Comparison of ENCODE assay signal across 3 cellular contexts in the genomic region with DNA sequence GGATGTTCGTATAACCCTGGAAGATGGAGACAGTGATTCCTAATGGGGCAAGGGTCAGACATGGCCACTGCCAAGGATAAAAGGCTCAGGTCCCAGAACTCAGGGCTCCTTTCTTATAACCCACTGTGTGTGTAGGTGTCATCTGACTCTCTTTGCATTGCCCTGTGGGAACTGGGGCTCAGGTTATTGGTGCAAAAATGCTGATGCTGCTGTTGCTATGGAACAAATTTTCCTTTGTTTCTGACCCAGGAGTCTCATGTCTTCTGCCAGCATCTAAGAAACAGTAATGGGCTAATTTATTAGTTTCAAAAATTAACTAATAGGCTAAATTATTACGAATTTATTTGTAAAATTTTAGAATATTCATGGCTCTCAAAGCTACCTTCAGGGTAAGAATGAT.
TF ChIP-seq lines count a peak whose summit lies in the region.

No MANE protein-coding gene starts in this region.

TF ChIP-seq in SK-N-SH, 30 proteins besides CTCF, POLR2A, EP300 and RAD21:
- TF ChIP-seq TAF1 (IDR thresholded peaks at IDR 0.05; ENCODE audit: borderline replicate concordance, low read depth, low read length) (no peak), RFX5 (IDR thresholded peaks at IDR 0.05; ENCODE audit: low read length) (peak; percentile 78)

TF ChIP-seq in SK-N-SH treated with all-trans-retinoic acid at 6 μM for 48 hours, 23 proteins besides CTCF, POLR2A, EP300 and RAD21:
- TF ChIP-seq, protein P1, sequence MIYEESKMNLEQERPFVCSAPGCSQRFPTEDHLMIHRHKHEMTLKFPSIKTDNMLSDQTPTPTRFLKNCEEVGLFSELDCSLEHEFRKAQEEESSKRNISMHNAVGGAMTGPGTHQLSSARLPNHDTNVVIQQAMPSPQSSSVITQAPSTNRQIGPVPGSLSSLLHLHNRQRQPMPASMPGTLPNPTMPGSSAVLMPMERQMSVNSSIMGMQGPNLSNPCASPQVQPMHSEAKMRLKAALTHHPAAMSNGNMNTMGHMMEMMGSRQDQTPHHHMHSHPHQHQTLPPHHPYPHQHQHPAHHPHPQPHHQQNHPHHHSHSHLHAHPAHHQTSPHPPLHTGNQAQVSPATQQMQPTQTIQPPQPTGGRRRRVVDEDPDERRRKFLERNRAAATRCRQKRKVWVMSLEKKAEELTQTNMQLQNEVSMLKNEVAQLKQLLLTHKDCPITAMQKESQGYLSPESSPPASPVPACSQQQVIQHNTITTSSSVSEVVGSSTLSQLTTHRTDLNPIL (CRISPR knock-in tag; IDR thresholded peaks at IDR 0.05; ENCODE audit: low read depth) = no peak
- TF ChIP-seq, protein P2, sequence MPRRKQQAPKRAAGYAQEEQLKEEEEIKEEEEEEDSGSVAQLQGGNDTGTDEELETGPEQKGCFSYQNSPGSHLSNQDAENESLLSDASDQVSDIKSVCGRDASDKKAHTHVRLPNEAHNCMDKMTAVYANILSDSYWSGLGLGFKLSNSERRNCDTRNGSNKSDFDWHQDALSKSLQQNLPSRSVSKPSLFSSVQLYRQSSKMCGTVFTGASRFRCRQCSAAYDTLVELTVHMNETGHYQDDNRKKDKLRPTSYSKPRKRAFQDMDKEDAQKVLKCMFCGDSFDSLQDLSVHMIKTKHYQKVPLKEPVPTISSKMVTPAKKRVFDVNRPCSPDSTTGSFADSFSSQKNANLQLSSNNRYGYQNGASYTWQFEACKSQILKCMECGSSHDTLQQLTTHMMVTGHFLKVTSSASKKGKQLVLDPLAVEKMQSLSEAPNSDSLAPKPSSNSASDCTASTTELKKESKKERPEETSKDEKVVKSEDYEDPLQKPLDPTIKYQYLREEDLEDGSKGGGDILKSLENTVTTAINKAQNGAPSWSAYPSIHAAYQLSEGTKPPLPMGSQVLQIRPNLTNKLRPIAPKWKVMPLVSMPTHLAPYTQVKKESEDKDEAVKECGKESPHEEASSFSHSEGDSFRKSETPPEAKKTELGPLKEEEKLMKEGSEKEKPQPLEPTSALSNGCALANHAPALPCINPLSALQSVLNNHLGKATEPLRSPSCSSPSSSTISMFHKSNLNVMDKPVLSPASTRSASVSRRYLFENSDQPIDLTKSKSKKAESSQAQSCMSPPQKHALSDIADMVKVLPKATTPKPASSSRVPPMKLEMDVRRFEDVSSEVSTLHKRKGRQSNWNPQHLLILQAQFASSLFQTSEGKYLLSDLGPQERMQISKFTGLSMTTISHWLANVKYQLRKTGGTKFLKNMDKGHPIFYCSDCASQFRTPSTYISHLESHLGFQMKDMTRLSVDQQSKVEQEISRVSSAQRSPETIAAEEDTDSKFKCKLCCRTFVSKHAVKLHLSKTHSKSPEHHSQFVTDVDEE (CRISPR knock-in tag; IDR thresholded peaks at IDR 0.05) = no peak
- TF ChIP-seq, protein P3, sequence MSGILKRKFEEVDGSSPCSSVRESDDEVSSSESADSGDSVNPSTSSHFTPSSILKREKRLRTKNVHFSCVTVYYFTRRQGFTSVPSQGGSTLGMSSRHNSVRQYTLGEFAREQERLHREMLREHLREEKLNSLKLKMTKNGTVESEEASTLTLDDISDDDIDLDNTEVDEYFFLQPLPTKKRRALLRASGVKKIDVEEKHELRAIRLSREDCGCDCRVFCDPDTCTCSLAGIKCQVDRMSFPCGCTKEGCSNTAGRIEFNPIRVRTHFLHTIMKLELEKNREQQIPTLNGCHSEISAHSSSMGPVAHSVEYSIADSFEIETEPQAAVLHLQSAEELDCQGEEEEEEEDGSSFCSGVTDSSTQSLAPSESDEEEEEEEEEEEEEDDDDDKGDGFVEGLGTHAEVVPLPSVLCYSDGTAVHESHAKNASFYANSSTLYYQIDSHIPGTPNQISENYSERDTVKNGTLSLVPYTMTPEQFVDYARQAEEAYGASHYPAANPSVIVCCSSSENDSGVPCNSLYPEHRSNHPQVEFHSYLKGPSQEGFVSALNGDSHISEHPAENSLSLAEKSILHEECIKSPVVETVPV (CRISPR knock-in tag; IDR thresholded peaks at IDR 0.05) = no peak
- TF ChIP-seq ISL1 (CRISPR knock-in tag; IDR thresholded peaks at IDR 0.05) (no peak), OSR1 (CRISPR knock-in tag; IDR thresholded peaks at IDR 0.05) (no peak), GLIS3 (CRISPR knock-in tag; IDR thresholded peaks at IDR 0.05) (no peak), BACH2 (CRISPR knock-in tag; IDR thresholded peaks at IDR 0.05; ENCODE audit: borderline replicate concordance) (no peak), PPARA (CRISPR knock-in tag; IDR thresholded peaks at IDR 0.05; ENCODE audit: borderline replicate concordance) (no peak), TCF4 (CRISPR knock-in tag; IDR thresholded peaks at IDR 0.05; ENCODE audit: borderline replicate concordance) (no peak)

TF ChIP-seq in K562, 482 proteins besides CTCF, POLR2A, EP300 and RAD21:
- no peak for TF ChIP-seq ZBTB1 (CRISPR knock-in tag; IDR thresholded peaks at IDR 0.05; ENCODE audit: borderline replicate concordance, low read depth)
- TF ChIP-seq RFX5 (IDR thresholded peaks at IDR 0.05; ENCODE audit: low read depth, low read length) = 0 out of 2 replicates have a peak, but pooled peaks have one; percentile 66
- TF ChIP-seq, protein P4, sequence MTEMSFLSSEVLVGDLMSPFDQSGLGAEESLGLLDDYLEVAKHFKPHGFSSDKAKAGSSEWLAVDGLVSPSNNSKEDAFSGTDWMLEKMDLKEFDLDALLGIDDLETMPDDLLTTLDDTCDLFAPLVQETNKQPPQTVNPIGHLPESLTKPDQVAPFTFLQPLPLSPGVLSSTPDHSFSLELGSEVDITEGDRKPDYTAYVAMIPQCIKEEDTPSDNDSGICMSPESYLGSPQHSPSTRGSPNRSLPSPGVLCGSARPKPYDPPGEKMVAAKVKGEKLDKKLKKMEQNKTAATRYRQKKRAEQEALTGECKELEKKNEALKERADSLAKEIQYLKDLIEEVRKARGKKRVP (CRISPR knock-in tag; IDR thresholded peaks at IDR 0.05) = no peak
- peak; percentile 6; the same call in 1 of the 2 replicates for TF ChIP-seq C11orf30 (IDR thresholded peaks at IDR 0.05; ENCODE audit: low read depth)
- TF ChIP-seq POLR2AphosphoS2 (IDR thresholded peaks at IDR 0.05; ENCODE audit: low read length) = no peak
- TF ChIP-seq, protein P5, sequence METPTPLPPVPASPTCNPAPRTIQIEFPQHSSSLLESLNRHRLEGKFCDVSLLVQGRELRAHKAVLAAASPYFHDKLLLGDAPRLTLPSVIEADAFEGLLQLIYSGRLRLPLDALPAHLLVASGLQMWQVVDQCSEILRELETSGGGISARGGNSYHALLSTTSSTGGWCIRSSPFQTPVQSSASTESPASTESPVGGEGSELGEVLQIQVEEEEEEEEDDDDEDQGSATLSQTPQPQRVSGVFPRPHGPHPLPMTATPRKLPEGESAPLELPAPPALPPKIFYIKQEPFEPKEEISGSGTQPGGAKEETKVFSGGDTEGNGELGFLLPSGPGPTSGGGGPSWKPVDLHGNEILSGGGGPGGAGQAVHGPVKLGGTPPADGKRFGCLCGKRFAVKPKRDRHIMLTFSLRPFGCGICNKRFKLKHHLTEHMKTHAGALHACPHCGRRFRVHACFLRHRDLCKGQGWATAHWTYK (CRISPR knock-in tag; IDR thresholded peaks at IDR 0.05) = no peak
- no peak for TF ChIP-seq PTBP1 (IDR thresholded peaks at IDR 0.05; ENCODE audit: low read depth, low read length)
- TF ChIP-seq FOXA3 (CRISPR knock-in tag; conservative IDR thresholded peaks at IDR 0.05 in 1 of 2, IDR thresholded peaks at IDR 0.05 in 1 of 2) = no peak
- TF ChIP-seq CEBPB (tag; IDR thresholded peaks at IDR 0.05) = no peak
- no peak for TF ChIP-seq CBX2 (IDR thresholded peaks at IDR 0.05; ENCODE audit: insufficient read depth, low read length, poor library complexity, severe bottlenecking)
TF ChIP-seq in K562: peak in this region for 2.
